In genomic region chrX:46547857-46548256, GRCh38 we compare ENCODE assay signal across 13 cellular contexts. TPM values are rescaled to one million over a fixed set of nuclear protein-coding genes. Genes with fewer than 3 reads are reported as not detected.
DNase-seq lines count a peak whose midpoint lies in the region; ATAC-seq, FAIRE-seq and TF ChIP-seq lines count a peak whose summit lies in the region.
"Had no signal": no experiment of that assay in that cellular context is flagged by ENCODE, and none has a peak within 500 bp of the region (broad histone marks: within the 10 kb centered on the region; RNA-seq: fewer than 3 reads in every experiment).

No MANE protein-coding gene starts in this region.

- H3K27ac ChIP-seq in foreskin keratinocyte = no peak overlapping the region
- H3K27ac ChIP-seq in kidney (ENCODE audit: low read depth in 2 of 2, low read length in 2 of 2) = no peak overlapping the region
- H3K27ac ChIP-seq in uterus = no peak overlapping the region

- FAIRE-seq in kidney (lab: Jason Lieb, UNC) = no peak
- FAIRE-seq: small intestine had no signal

- ATAC-seq in foreskin keratinocyte (peak; percentile 24), HG03097 (IDR thresholded peaks at IDR 0.05; ENCODE audit: low FRiP score, unreplicated experiment) (no peak)

- no peak overlapping the region for H3K4me3 ChIP-seq in adipocyte (ENCODE audit: low read length)
- no peak overlapping the region for H3K4me3 ChIP-seq in kidney (ENCODE audit: low read length in 2 of 2)
- no peak overlapping the region for H3K4me3 ChIP-seq in uterus

- H3K9ac ChIP-seq in adipocyte (ENCODE audit: low read length) (no peak overlapping the region), kidney (ENCODE audit: low read length in 2 of 2) (no peak overlapping the region)

- TF ChIP-seq CTCF in foreskin keratinocyte (conservative IDR thresholded peaks at IDR 0.05) (no peak), kidney (IDR thresholded peaks at IDR 0.05; ENCODE audit: borderline replicate concordance, extremely low read depth, insufficient read depth) (no peak), uterus (IDR thresholded peaks at IDR 0.05) (no peak)

- DNase-seq in A172 (ENCODE audit: low spot score) = peak; percentile 76
- peak; percentile 28 for DNase-seq in H4 (ENCODE audit: low spot score)
- DNase-seq in adipocyte (ENCODE audit: low read depth) = peak; percentile 63
- DNase-seq in foreskin keratinocyte = peak; percentile 37 to 61
- DNase-seq in kidney = no peak
- no peak for DNase-seq in uterus
- no peak for DNase-seq in GM19238 (ENCODE audit: insufficient read length, low spot score)
- DNase-seq: H9, hypothalamus, MM.1S, NCI-H526 treated with DMSO at 0.1 percent for 48 hours, small intestine had no signal

- no peak for TF ChIP-seq POLR2A in uterus (IDR thresholded peaks at IDR 0.05)

- H3K4me1 ChIP-seq in adipocyte (ENCODE audit: control insufficient read depth, insufficient read depth, low read length) (peaks cover 8% of the 10 kb centered on the region), foreskin keratinocyte (peaks cover 9% of the 10 kb centered on the region), kidney (ENCODE audit: control insufficient read depth in 1 of 2, insufficient read depth in 1 of 2, low read depth in 1 of 2, low read length in 2 of 2) (peaks cover 2 to 6% of the 10 kb centered on the region in 2 donors), uterus (no peaks in the 10 kb centered on the region)

- H3K36me3 ChIP-seq in adipocyte (ENCODE audit: control insufficient read depth, insufficient read depth, low read length, severe bottlenecking) (no peaks in the 10 kb centered on the region), kidney (ENCODE audit: control insufficient read depth in 1 of 2, insufficient read depth in 2 of 2, low read length in 2 of 2) (no peaks in the 10 kb centered on the region), uterus (no peaks in the 10 kb centered on the region)

- peaks cover 4% of the 10 kb centered on the region for H3K27me3 ChIP-seq in adipocyte (replicated peaks; ENCODE audit: control insufficient read depth, insufficient read depth, low read length)
- H3K27me3 ChIP-seq in foreskin keratinocyte = no peaks in the 10 kb centered on the region
- H3K27me3 ChIP-seq in uterus = no peaks in the 10 kb centered on the region

- H3K9me3 ChIP-seq in adipocyte (ENCODE audit: control insufficient read depth, low read length) (no peaks in the 10 kb centered on the region), kidney (ENCODE audit: control insufficient read depth in 1 of 2, low read length in 2 of 2) (no peaks in the 10 kb centered on the region), uterus (no peaks in the 10 kb centered on the region)

- intact Hi-C loops in kidney (cut with DNase I) = no loop called here
- intact Hi-C loops in uterus (cut with DNase I; ENCODE audit: low total_unique reads) = no loop called here

RNA-seq across cellular contexts. Expression of gene ZNF674, which starts 2.6 kb away (rescaled TPM):
- total RNA-seq in A172 (2014; rRNA removed; shearing (Covaris generic)) = 2.0 and 4.9 TPM in 2 replicates
- total RNA-seq in H4 (2014; rRNA removed; shearing (Covaris generic)) = 2.1 and 3.5 TPM in 2 replicates
- total RNA-seq in foreskin keratinocyte (3.1 and 3.4 TPM in 2 replicates), kidney (6.3 TPM), uterus (1 to 10 TPM; 1.2 to 7.8 (median 5.3) TPM)
- polyA plus RNA-seq in foreskin keratinocyte (0.68 and 0.71 TPM in 2 replicates), kidney (ENCODE audit: insufficient read depth, low read depth, low replicate concordance) (1.4 TPM)

RNA-seq across cellular contexts. Expression of gene CHST7, which starts 25.7 kb away (rescaled TPM):
- total RNA-seq in A172 (2014; rRNA removed; shearing (Covaris generic)) = 3.0 and 6.4 TPM in 2 replicates
- 0.80 and 2.2 TPM in 2 replicates for total RNA-seq in H4 (2014; rRNA removed; shearing (Covaris generic))
- total RNA-seq in foreskin keratinocyte (1.6 and 1.8 TPM in 2 replicates), kidney (9.0 TPM), uterus (10 to 100 TPM in 2 of 4 donors, 1 to 10 TPM in 2; 7.2 to 32.0 (median 9.1) TPM)
- polyA plus RNA-seq in foreskin keratinocyte (1.4 and 1.7 TPM in 2 replicates), kidney (ENCODE audit: insufficient read depth, low read depth, low replicate concordance) (2.0 TPM)

Comparison
In these comparisons a context has a peak if more than half of its experiments do, and no peak if none do; other contexts are left out.
1. DNase-seq: peak in A172 (single experiment), H4 (single experiment), adipocyte (single experiment) and foreskin keratinocyte (2 of 2); none in kidney (single experiment), uterus (0 of 2) and GM19238 (single experiment).